ENCODE assay signal across 8 cellular contexts in the genomic region with DNA sequence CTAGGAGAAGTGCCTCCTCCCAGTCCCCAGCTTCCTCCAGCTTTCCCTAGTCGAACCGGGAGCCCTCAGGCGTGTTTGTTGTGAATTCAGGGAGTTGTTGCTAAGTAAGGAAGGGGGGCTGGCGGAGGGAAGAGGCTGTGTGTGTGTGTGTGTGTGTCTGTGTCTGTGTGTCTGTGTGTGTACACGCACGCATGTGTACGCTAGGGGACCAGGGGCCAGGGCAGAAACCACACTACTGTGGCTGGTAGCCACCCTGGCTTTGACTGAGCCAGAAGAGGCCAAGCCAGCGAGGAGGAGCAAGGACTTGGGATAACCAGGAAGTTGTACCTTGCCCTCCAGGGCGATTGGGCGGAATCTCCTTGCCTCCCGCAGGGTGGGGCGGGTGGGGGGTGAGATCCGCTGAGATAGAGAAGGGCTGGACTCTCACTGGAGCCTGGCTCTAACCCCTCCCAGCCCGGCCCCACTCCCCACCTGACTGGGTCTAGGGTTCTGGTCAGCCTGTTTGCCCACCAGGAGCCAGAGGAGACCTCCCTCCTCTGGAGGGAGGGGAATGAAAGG. TPM values are rescaled to one million over a fixed set of nuclear protein-coding genes. Genes with fewer than 3 reads are reported as not detected.
A peak's percentile ranks its signal among the peaks of the same experiment; 100 is the strongest.
DNase-seq lines count a peak whose midpoint lies in the region; ATAC-seq, FAIRE-seq and TF ChIP-seq lines count a peak whose summit lies in the region.

No MANE protein-coding gene starts in this region.

- peak; percentile 47 for DNase-seq in activated gamma-delta T cell treated with Interleukin-2 at 50 U/mL for 16 hours
- DNase-seq in activated gamma-delta T cell (lab: John Stamatoyannopoulos, UW) = no peak
- DNase-seq in RCC 7860 (ENCODE audit: low spot score) = peak; percentile 88
- peak; percentile 90 for DNase-seq in dedifferentiated amniotic fluid mesenchymal stem cell (ENCODE audit: extremely low spot score)
- peak; percentile 76 for DNase-seq in lung (ENCODE audit: low spot score)
- peak; percentile 80 to 88 for DNase-seq in tibial nerve (ENCODE audit: low spot score in 2 of 2)
- DNase-seq in HTR-8/SVneo (ENCODE audit: insufficient read length, low spot score) = no peak

- peak in 1 of 2 donors; percentile 63 for TF ChIP-seq EP300 in tibial nerve (IDR thresholded peaks at IDR 0.05)

- ATAC-seq in lung (ENCODE audit: insufficient read depth, low FRiP score) (peak; percentile 12), HG03045 (IDR thresholded peaks at IDR 0.05; ENCODE audit: unreplicated experiment) (no peak)

- 11 to 48% methylated on average over 14 of the region's 14 CpGs for WGBS in lung, 2 donors
- 5 to 15% methylated on average over 8 to 14 of the region's 14 CpGs for WGBS in tibial nerve, 2 donors

- H3K36me3 ChIP-seq in lung (ENCODE audit: control insufficient read depth in 2 of 2, insufficient read depth in 2 of 2, low read length in 2 of 2) = no peaks in the 10 kb centered on the region
- no peaks in the 10 kb centered on the region for H3K36me3 ChIP-seq in tibial nerve

- TF ChIP-seq POLR2A in tibial nerve (IDR thresholded peaks at IDR 0.05) = peak in 1 of 2 donors; percentile 39

- H3K27ac ChIP-seq in lung (ENCODE audit: low read depth in 1 of 2, low read length in 1 of 2) (peak overlapping the region; percentile 93 to 97), tibial nerve (peak overlapping the region; percentile 88 to 97 (median 93))

- H3K4me1 ChIP-seq in lung (ENCODE audit: control insufficient read depth in 2 of 2, insufficient read depth in 2 of 2, low read length in 2 of 2) = peaks cover 18 to 67% of the 10 kb centered on the region in 2 donors
- peaks cover 14 to 100% (median 97%) of the 10 kb centered on the region in 4 donors for H3K4me1 ChIP-seq in tibial nerve

- H3K4me3 ChIP-seq in lung (no peak overlapping the region), tibial nerve (peak overlapping the region; percentile 17 to 94 (median 30))

- no peak for TF ChIP-seq CTCF in lung (IDR thresholded peaks at IDR 0.05; ENCODE audit: control extremely low read depth, extremely low read depth)
- no peak for TF ChIP-seq CTCF in tibial nerve (IDR thresholded peaks at IDR 0.05)

- H3K27me3 ChIP-seq in lung (ENCODE audit: control insufficient read depth, insufficient read depth) = no peaks in the 10 kb centered on the region
- H3K27me3 ChIP-seq in tibial nerve = no peaks in the 10 kb centered on the region

- H3K9me3 ChIP-seq in lung (ENCODE audit: control insufficient read depth in 2 of 2, insufficient read depth in 1 of 2, low read length in 1 of 2) = no peaks in the 10 kb centered on the region
- no peaks in the 10 kb centered on the region for H3K9me3 ChIP-seq in tibial nerve

- FAIRE-seq in RCC 7860 (lab: Jason Lieb, UNC) = peak; percentile 14
- no peak for FAIRE-seq in HTR-8/SVneo (lab: Jason Lieb, UNC)

RNA-seq across cellular contexts. Expression of a gene that starts 7.5 kb away (rescaled TPM):
- total RNA-seq in lung (10 to 100 TPM; 39.6 to 91.0 TPM), tibial nerve (10 to 100 TPM; 15.7 to 36.0 (median 28.5) TPM)
- 10 to 100 TPM; 23.3 to 30.4 TPM for polyA plus RNA-seq in lung

RNA-seq across cellular contexts. Expression of a gene that starts 34.5 kb away (rescaled TPM):
- total RNA-seq in lung (under 1 TPM in 1 of 2 donors, not detected in 1; 0.48 TPM), tibial nerve (not detected)
- polyA plus RNA-seq in lung = under 1 TPM; 0.16 to 0.65 TPM

RNA-seq across cellular contexts. Expression of a gene that starts 37.9 kb away (rescaled TPM):
- total RNA-seq in lung (not detected), tibial nerve (not detected)
- under 1 TPM in 1 of 2 donors, not detected in 1; 0.07 TPM for polyA plus RNA-seq in lung

RNA-seq across cellular contexts. Expression of a gene that starts 53.4 kb away (rescaled TPM):
- total RNA-seq in lung (not detected), tibial nerve (not detected)
- polyA plus RNA-seq in lung = not detected

Comparison
In these comparisons a context has a peak if more than half of its experiments do, and no peak if none do; other contexts are left out.
1. DNase-seq: peak in activated gamma-delta T cell treated with Interleukin-2 at 50 U/mL for 16 hours (single experiment), RCC 7860 (single experiment), dedifferentiated amniotic fluid mesenchymal stem cell (single experiment), lung (single experiment) and tibial nerve (2 of 2); none in activated gamma-delta T cell (single experiment) and HTR-8/SVneo (single experiment).